Comparison of ENCODE assay signal across 16 cellular contexts in the genomic region with DNA sequence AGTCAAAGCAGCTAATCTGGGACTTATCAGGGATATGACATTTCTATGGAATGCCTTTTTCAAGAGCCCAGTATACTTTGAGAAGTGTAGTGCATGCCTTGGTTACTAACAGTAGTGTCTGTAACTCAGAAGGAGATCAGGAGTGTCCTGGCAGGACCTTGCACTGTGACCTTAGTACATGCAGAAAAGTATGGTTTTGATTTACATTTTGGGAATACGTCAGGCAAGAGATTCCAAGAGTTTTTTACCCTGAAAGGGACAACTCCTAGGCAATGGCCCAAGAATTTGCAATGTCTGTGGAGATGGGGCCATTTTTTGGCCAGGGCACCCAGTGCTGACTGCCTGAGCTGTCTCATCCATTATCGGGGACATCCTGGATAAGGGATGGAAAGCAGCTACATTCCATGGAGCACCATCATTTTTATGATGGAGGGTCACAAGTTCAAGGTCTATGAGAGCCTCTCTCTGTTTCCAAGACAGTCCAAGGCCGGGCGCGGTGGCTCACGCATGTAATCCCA.
DNase-seq lines count a peak whose midpoint lies in the region; ATAC-seq and TF ChIP-seq lines count a peak whose summit lies in the region.
"Had no signal": no experiment of that assay in that cellular context is flagged by ENCODE, and none has a peak within 500 bp of the region (broad histone marks: within the 10 kb centered on the region; RNA-seq: fewer than 3 reads in every experiment).

No MANE protein-coding gene starts in this region.

- no peak overlapping the region for H3K9ac ChIP-seq in IMR-90 (ENCODE audit: low read depth, low read length)
- no peak overlapping the region for H3K9ac ChIP-seq in fibroblast of lung (ENCODE audit: insufficient read depth, low read length)
- H3K9ac ChIP-seq in trophoblast cell (ENCODE audit: low read length), result no peak overlapping the region

- peak; percentile 96 for DNase-seq in AG04449 (ENCODE audit: low read depth, low spot score)
- DNase-seq in IMR-90, result peak; percentile 77
- peak; percentile 78 to 86 for DNase-seq in fibroblast of lung (ENCODE audit: low read depth in 2 of 2)
- peak; percentile 86 to 98 for DNase-seq in trophoblast cell
- DNase-seq in NCI-H2227 (lab: John Stamatoyannopoulos, UW; ENCODE audit: unreplicated experiment), result no peak
- DNase-seq in NCI-H2107 treated with DMSO at 0.1 percent for 48 hours (lab: John Stamatoyannopoulos, UW; ENCODE audit: unreplicated experiment), result no peak
- no peak for DNase-seq in NCI-H2196 (lab: John Stamatoyannopoulos, UW; ENCODE audit: unreplicated experiment)
- DNase-seq: activated CD4-positive, alpha-beta memory T cell treated with anti-CD3 and anti-CD28 coated beads for 36 hours; Calu3; KG1; mucosa of descending colon; NCI-H1436 treated with DMSO at 0.1 percent for 48 hours; stimulated activated CD4-positive, alpha-beta T cell treated with anti-CD3 and anti-CD28 coated beads, Interleukin-1b, Interleukin-23, amount 100 ng/mL, for 48 hours had no signal

- H3K4me2 ChIP-seq in IMR-90 (ENCODE audit: low read depth, low read length) (peak overlapping the region; percentile 4; the same call in 1 of the 2 replicates), fibroblast of lung (ENCODE audit: extremely low read depth, insufficient read depth, low read length) (no peak overlapping the region), trophoblast cell (ENCODE audit: low read length) (no peak overlapping the region)
- H3K4me2 ChIP-seq: A549 had no signal

- H2BK15ac ChIP-seq in IMR-90 (ENCODE audit: low read depth, low read length), result no peak overlapping the region

- no peak overlapping the region for H2AK9ac ChIP-seq in IMR-90 (replicated peaks; ENCODE audit: low read depth, low read length, poor library complexity)

- H2BK5ac ChIP-seq in IMR-90 (ENCODE audit: low read depth, low read length, poor library complexity, severe bottlenecking), result peak overlapping the region; percentile 68
- no peak overlapping the region for H2BK5ac ChIP-seq in trophoblast cell (ENCODE audit: low read depth, low read length, poor library complexity)

- H2BK20ac ChIP-seq in IMR-90 (ENCODE audit: low read depth, low read length), result no peak overlapping the region

- TF ChIP-seq CTCF in AG04449 (IDR thresholded peaks at IDR 0.05; ENCODE audit: insufficient read depth, low read length, missing control alignments), result no peak
- TF ChIP-seq CTCF in IMR-90 (conservative IDR thresholded peaks at IDR 0.05; ENCODE audit: low read depth, low read length), result no peak
- TF ChIP-seq CTCF in fibroblast of lung (conservative IDR thresholded peaks at IDR 0.05 in 1 of 2, IDR thresholded peaks at IDR 0.05 in 1 of 2; ENCODE audit: low read depth in 1 of 2, low read length in 2 of 2), result no peak

- H4K8ac ChIP-seq in IMR-90 (ENCODE audit: low read depth in 2 of 2, low read length in 2 of 2), result peak overlapping the region in 1 of 2 experiments; percentile 56; a peak in 2 of 4 replicates
- no peak overlapping the region for H4K8ac ChIP-seq in trophoblast cell (ENCODE audit: low read depth, low read length)

- H3K27me3 ChIP-seq in IMR-90 (ENCODE audit: control insufficient read depth, insufficient read depth, low read length) (no peaks in the 10 kb centered on the region), fibroblast of lung (ENCODE audit: control insufficient read depth, insufficient read depth, low read length) (no peaks in the 10 kb centered on the region), trophoblast cell (ENCODE audit: insufficient read depth, low read length) (no peaks in the 10 kb centered on the region)

- no peaks in the 10 kb centered on the region for H3K79me1 ChIP-seq in IMR-90 (ENCODE audit: low read depth in 1 of 2, low read length in 2 of 2)
- no peaks in the 10 kb centered on the region for H3K79me1 ChIP-seq in trophoblast cell (ENCODE audit: low read length)

- H3K79me2 ChIP-seq in fibroblast of lung (ENCODE audit: control insufficient read depth, insufficient read depth, low read length) (no peaks in the 10 kb centered on the region), trophoblast cell (ENCODE audit: control insufficient read depth, insufficient read depth, low read length, poor library complexity) (no peaks in the 10 kb centered on the region)

- intact Hi-C loops in IMR-90 (cut with micrococcal nuclease), result no loop called here

- dilution Hi-C loops in IMR-90 (cut with HindIII; ENCODE audit: low sequenced_read_pairs, unreplicated experiment), result no loop called here

- ATAC-seq in IMR-90 (ENCODE audit: low read depth) (peak; percentile 83), HG03095 (IDR thresholded peaks at IDR 0.05; ENCODE audit: unreplicated experiment) (no peak)
- ATAC-seq: A549, mucosa of descending colon had no signal

- H3K18ac ChIP-seq in IMR-90 (ENCODE audit: low read depth, low read length), result peak overlapping the region; percentile 84
- no peak overlapping the region for H3K18ac ChIP-seq in trophoblast cell (ENCODE audit: low read length)

- H3K56ac ChIP-seq in IMR-90 (ENCODE audit: extremely low read depth, insufficient read depth, low read length), result no peak overlapping the region

- H3K14ac ChIP-seq in IMR-90 (replicated peaks; ENCODE audit: low read depth, low read length) (no peak overlapping the region), trophoblast cell (ENCODE audit: low read length) (no peak overlapping the region)

- no peaks in the 10 kb centered on the region for H3K9me3 ChIP-seq in IMR-90 (ENCODE audit: control insufficient read depth, insufficient read depth, low read length)
- no peaks in the 10 kb centered on the region for H3K9me3 ChIP-seq in fibroblast of lung (ENCODE audit: control insufficient read depth, insufficient read depth, low read depth, low read length)
- no peaks in the 10 kb centered on the region for H3K9me3 ChIP-seq in trophoblast cell (ENCODE audit: insufficient read depth, low read depth, low read length)
- H3K9me3 ChIP-seq: A549, mucosa of descending colon had no signal

- H3K27ac ChIP-seq in IMR-90 (ENCODE audit: insufficient read depth, low read length) (peak overlapping the region; percentile 56; the same call in 1 of the 2 replicates), fibroblast of lung (ENCODE audit: insufficient read depth, low read length) (no peak overlapping the region), trophoblast cell (ENCODE audit: low read depth, low read length) (no peak overlapping the region)
- H3K27ac ChIP-seq: SK-N-MC had no signal

- POLR2A ChIA-PET in AG04449 (lab: Yijun Ruan, JAX), result interaction anchor here (0.7 to 1.0 kb wide), 2 partner anchors 16 to 51 kb away, joined by 3 to 6 read pairs; no protein-coding TSS in a partner anchor
- POLR2A ChIA-PET in IMR-90 (lab: Charles Lee; ENCODE audit: unreplicated experiment), result no interaction called here

- WGBS in IMR-90 (ENCODE audit: extremely low coverage in 2 of 2, insufficient read length in 1 of 2), 2 experiments, result no CpG with 5 or more reads among the region's 6 CpGs
- WGBS in trophoblast cell (ENCODE audit: extremely low coverage, insufficient coverage, insufficient read length), result no CpG with 5 or more reads among the region's 6 CpGs

- H4K20me1 ChIP-seq in IMR-90 (ENCODE audit: insufficient read depth, low read length) (no peaks in the 10 kb centered on the region), fibroblast of lung (ENCODE audit: control insufficient read depth, extremely low read depth, insufficient read depth, low read length) (no peaks in the 10 kb centered on the region)

- H3K4ac ChIP-seq in IMR-90 (ENCODE audit: low read depth, low read length) (peak overlapping the region; percentile 80), trophoblast cell (ENCODE audit: low read depth, low read length) (no peak overlapping the region)

- CTCF ChIA-PET in AG04449 (lab: Yijun Ruan, JAX) (interaction anchor here (0.8 to 1.6 kb wide), 5 partner anchors 15 to 186 kb away, joined by 4 to 8 read pairs (median 4); a partner anchor contains a TSS), IMR-90 (lab: Yijun Ruan, JAX) (no interaction called here)

- no peak overlapping the region for H3K23ac ChIP-seq in IMR-90 (ENCODE audit: low read depth, low read length)
- no peak overlapping the region for H3K23ac ChIP-seq in trophoblast cell (ENCODE audit: low read length)

- H3K4me1 ChIP-seq in IMR-90 (ENCODE audit: control insufficient read depth, insufficient read depth, low read length), result peaks cover 14% of the 10 kb centered on the region
- H3K4me1 ChIP-seq in fibroblast of lung (ENCODE audit: control insufficient read depth, extremely low read depth, insufficient read depth, low read length), result peaks cover 4% of the 10 kb centered on the region
- H3K4me1 ChIP-seq in trophoblast cell (ENCODE audit: control insufficient read depth in 1 of 2, insufficient read depth in 2 of 2, low read length in 2 of 2), result peaks cover 0 to 4% of the 10 kb centered on the region in 2 experiments

- peak overlapping the region; percentile 72 for H2AK5ac ChIP-seq in IMR-90 (ENCODE audit: low read depth, low read length)
- H2AK5ac ChIP-seq in trophoblast cell (ENCODE audit: low read length), result no peak overlapping the region

- TF ChIP-seq POLR2A in IMR-90 (IDR thresholded peaks at IDR 0.05; ENCODE audit: low read depth, low read length), result no peak

- H2BK120ac ChIP-seq in IMR-90 (ENCODE audit: low read depth, low read length) (peak overlapping the region; percentile 40), trophoblast cell (ENCODE audit: insufficient read depth, low read length, poor library complexity) (no peak overlapping the region)

- H4K12ac ChIP-seq in trophoblast cell (ENCODE audit: low read depth, low read length), result no peak overlapping the region

- no peaks in the 10 kb centered on the region for H3K36me3 ChIP-seq in IMR-90 (ENCODE audit: control insufficient read depth, insufficient read depth, low read length)
- no peaks in the 10 kb centered on the region for H3K36me3 ChIP-seq in fibroblast of lung (ENCODE audit: control insufficient read depth, insufficient read depth, low read length)
- no peaks in the 10 kb centered on the region for H3K36me3 ChIP-seq in trophoblast cell (ENCODE audit: control insufficient read depth in 1 of 2, insufficient read depth in 2 of 2, low read length in 2 of 2)

- H2AFZ ChIP-seq in IMR-90 (replicated peaks; ENCODE audit: low read length, poor library complexity), result no peak overlapping the region
- H2AFZ ChIP-seq in fibroblast of lung (ENCODE audit: low read length), result no peak overlapping the region
- H2AFZ ChIP-seq in trophoblast cell (ENCODE audit: insufficient read depth, low read length, poor library complexity), result no peak overlapping the region

- H3K4me3 ChIP-seq in AG04449 (ENCODE audit: low read depth, low read length) (no peak overlapping the region), IMR-90 (ENCODE audit: insufficient read depth, low read depth, low read length) (no peak overlapping the region), fibroblast of lung (replicated peaks in 1 of 4; ENCODE audit: control extremely low read depth in 1 of 4, insufficient read depth in 1 of 4, low read depth in 3 of 4, low read length in 4 of 4) (no peak overlapping the region), trophoblast cell (ENCODE audit: low read depth, low read length) (no peak overlapping the region)
- H3K4me3 ChIP-seq: A549, mucosa of descending colon, SK-N-MC had no signal

- H2BK12ac ChIP-seq in trophoblast cell (ENCODE audit: low read length), result no peak overlapping the region

- no peak for TF ChIP-seq RAD21 in IMR-90 (IDR thresholded peaks at IDR 0.05; ENCODE audit: low read length)

- H4K91ac ChIP-seq in IMR-90 (ENCODE audit: insufficient read depth, low read depth, low read length) (peak overlapping the region; percentile 28; the same call in 1 of the 2 replicates), trophoblast cell (ENCODE audit: low read depth, low read length) (no peak overlapping the region)

- H3K9me1 ChIP-seq in IMR-90 (ENCODE audit: insufficient read depth, low read length), result peaks cover 9% of the 10 kb centered on the region

- H4K5ac ChIP-seq in IMR-90 (ENCODE audit: low read depth, low read length), result peak overlapping the region; percentile 85

- in situ Hi-C loops in IMR-90 (cut with MboI; ENCODE audit: low sequenced_read_pairs), result no loop called here

- BruUV-seq in IMR-90 (replicated peaks; lab: Mats Ljungman, UMichigan), result no TSS peak

Comparison
In these comparisons a context has a peak if more than half of its experiments do, and no peak if none do; other contexts are left out.
1. DNase-seq: peak in AG04449 (single experiment), IMR-90 (single experiment), fibroblast of lung (2 of 2) and trophoblast cell (2 of 2); none in NCI-H2227 (single experiment), NCI-H2107 treated with DMSO at 0.1 percent for 48 hours (single experiment) and NCI-H2196 (single experiment).